37 cellular contexts compared by ENCODE assay signal in genomic region chr16:68187505-68187904, GRCh38. TPM values are rescaled to one million over a fixed set of nuclear protein-coding genes. Genes with fewer than 3 reads are reported as not detected.
DNase-seq lines count a peak whose midpoint lies in the region; ATAC-seq, FAIRE-seq and TF ChIP-seq lines count a peak whose summit lies in the region.
"Had no signal": no experiment of that assay in that cellular context is flagged by ENCODE, and none has a peak within 500 bp of the region (broad histone marks: within the 10 kb centered on the region; RNA-seq: fewer than 3 reads in every experiment).

No MANE protein-coding gene starts in this region.

- H3K27me3 ChIP-seq in K562 (ENCODE audit: control insufficient read depth in 2 of 2, insufficient read depth in 2 of 2, low read length in 2 of 2), result no peaks in the 10 kb centered on the region
- no peaks in the 10 kb centered on the region for H3K27me3 ChIP-seq in HepG2 (ENCODE audit: control insufficient read depth in 1 of 2, insufficient read depth in 2 of 2, low read length in 2 of 2)
- H3K27me3 ChIP-seq in dorsolateral prefrontal cortex, result no peaks in the 10 kb centered on the region
- H3K27me3 ChIP-seq: BE2C; BLaER1; BLaER1 treated with 17β-estradiol and CSF1 and Interleukin-3, amounts not matched to agents 10 nM and 100 nM had no signal

- ATAC-seq in natural killer cell, result peak in 1 of 3 donors; percentile 34
- no peak for ATAC-seq in natural killer cell treated with Interleukin-12 subunit alpha and Interleukin-12 subunit beta and Interleukin-15 and Interleukin-18, amount 100 ng/mL, for 72 hours
- no peak for ATAC-seq in K562
- peak; percentile 13 for ATAC-seq in left lobe of liver
- peak; percentile 42 for ATAC-seq in HepG2
- ATAC-seq in HG03342 (IDR thresholded peaks at IDR 0.05; ENCODE audit: unreplicated experiment), result no peak
- ATAC-seq: A549; CD8-positive, alpha-beta T cell had no signal

- H2AFZ ChIP-seq in K562 (ENCODE audit: low read depth, low read length) (no peak overlapping the region), HepG2 (ENCODE audit: low read length) (no peak overlapping the region)

- POLR2A ChIA-PET in K562 (lab: Yijun Ruan, JAX), result interaction anchor here (0.6 to 2.1 kb wide), 3 partner anchors 9 to 68 kb away, joined by 3 to 8 read pairs (median 5); no protein-coding TSS in a partner anchor
- POLR2A ChIA-PET in HepG2 (lab: Yijun Ruan, JAX), result no interaction called here

- FAIRE-seq in K562 (lab: Jason Lieb, UNC) (no peak), HepG2 (lab: Jason Lieb, UNC) (no peak)
- FAIRE-seq: A204.1, A549, D721Med had no signal

- DNase-seq in natural killer cell (no peak), K562 (ENCODE audit: extremely low read depth in 1 of 4, low spot score in 3 of 4) (no peak), left lobe of liver (ENCODE audit: low spot score) (no peak), HepG2 (ENCODE audit: low spot score) (no peak), NCI-H526 (lab: John Stamatoyannopoulos, UW) (no peak), dorsolateral prefrontal cortex (no peak)
- no peak for DNase-seq in natural killer cell treated with Interleukin-12 subunit alpha and Interleukin-12 subunit beta and Interleukin-15 and Interleukin-18, amount 100 ng/mL, for 72 hours (ENCODE audit: low spot score)
- DNase-seq: 8988T; ACHN; AML-193; BE2C; C1 segment of cervical spinal cord; Caco-2; Calu3; CD4-positive, alpha-beta memory T cell; CD4-positive, alpha-beta T cell; CD4-positive, CD25-positive, alpha-beta regulatory T cell; CD8-positive, alpha-beta memory T cell; CD8-positive, alpha-beta T cell; COR-L47; DMS 273 treated with DMSO at 0.1 percent for 48 hours; DMS153; DMS53; DMS79; DMS79 treated with DMSO at 0.1 percent for 48 hours; DND-41; EL had no signal

- H3K79me2 ChIP-seq in K562 (ENCODE audit: control insufficient read depth, insufficient read depth, low read length), result peaks cover 3% of the 10 kb centered on the region; the same call in 2 of the 3 replicates
- no peaks in the 10 kb centered on the region for H3K79me2 ChIP-seq in HepG2 (ENCODE audit: insufficient read depth, low read length)

- no peaks in the 10 kb centered on the region for H3K27me3 Mint-ChIP-seq in natural killer cell (ENCODE audit: low read depth in 2 of 2)
- H3K27me3 Mint-ChIP-seq in natural killer cell treated with Interleukin-12 subunit alpha and Interleukin-12 subunit beta and Interleukin-15 and Interleukin-18, amount 100 ng/mL, for 72 hours, result no peaks in the 10 kb centered on the region
- H3K27me3 Mint-ChIP-seq: B cell; CD4-positive, alpha-beta memory T cell; CD4-positive, alpha-beta T cell; CD4-positive, CD25-positive, alpha-beta regulatory T cell; CD8-positive, alpha-beta memory T cell had no signal

- H3K4me3 Mint-ChIP-seq in natural killer cell, result no peak overlapping the region
- H3K4me3 Mint-ChIP-seq in natural killer cell treated with Interleukin-12 subunit alpha and Interleukin-12 subunit beta and Interleukin-15 and Interleukin-18, amount 100 ng/mL, for 72 hours, result no peak overlapping the region
- H3K4me3 Mint-ChIP-seq: B cell; CD14-positive monocyte; CD4-positive, alpha-beta memory T cell; CD4-positive, alpha-beta T cell; CD4-positive, CD25-positive, alpha-beta regulatory T cell; CD8-positive, alpha-beta memory T cell; CD8-positive, alpha-beta T cell had no signal

- H3K36me3 Mint-ChIP-seq in natural killer cell, result peaks cover 17% of the 10 kb centered on the region
- peaks cover 26% of the 10 kb centered on the region for H3K36me3 Mint-ChIP-seq in natural killer cell treated with Interleukin-12 subunit alpha and Interleukin-12 subunit beta and Interleukin-15 and Interleukin-18, amount 100 ng/mL, for 72 hours

- WGBS in K562 (ENCODE audit: insufficient coverage, low coverage, missing lambda C conversion rate), result 100% methylated on average over 2 of the region's 2 CpGs
- no CpG with 5 or more reads among the region's 2 CpGs for WGBS in HepG2 (ENCODE audit: low lambda C conversion rate)

- peak overlapping the region; percentile 69 to 77 for H3K27ac Mint-ChIP-seq in natural killer cell
- no peak overlapping the region for H3K27ac Mint-ChIP-seq in natural killer cell treated with Interleukin-12 subunit alpha and Interleukin-12 subunit beta and Interleukin-15 and Interleukin-18, amount 100 ng/mL, for 72 hours
- H3K27ac Mint-ChIP-seq: B cell; CD4-positive, alpha-beta T cell; CD4-positive, CD25-positive, alpha-beta regulatory T cell; CD8-positive, alpha-beta T cell had no signal

- H3K9me1 ChIP-seq in K562 (ENCODE audit: control insufficient read depth, insufficient read depth, low read length), result no peaks in the 10 kb centered on the region

- H3K27ac ChIP-seq in K562 (ENCODE audit: extremely low read depth, low read depth, low read length) (no peak overlapping the region), HepG2 (ENCODE audit: extremely low read length, insufficient read depth, low read length) (no peak overlapping the region), dorsolateral prefrontal cortex (no peak overlapping the region)
- H3K27ac ChIP-seq: 22Rv1; A549; BLaER1; BLaER1 treated with 17β-estradiol and CSF1 and Interleukin-3, amounts not matched to agents 10 nM and 100 nM; C4-2B had no signal

- BruUV-seq in K562 (replicated peaks; lab: Mats Ljungman, UMichigan) (no TSS peak), HepG2 (replicated peaks; lab: Mats Ljungman, UMichigan) (no TSS peak)

- TF ChIP-seq RAD21 in K562 (CRISPR knock-in tag; conservative IDR thresholded peaks at IDR 0.05 in 1 of 2, IDR thresholded peaks at IDR 0.05 in 1 of 2) (no peak), HepG2 (CRISPR knock-in tag; IDR thresholded peaks at IDR 0.05) (no peak)

- H3K4me1 ChIP-seq in K562 (replicated peaks in 1 of 2; ENCODE audit: control insufficient read depth in 2 of 2, insufficient read depth in 2 of 2, low read length in 2 of 2) (peaks cover 0 to 6% of the 10 kb centered on the region in 2 experiments; a peak in 1 of 5 replicates), HepG2 (ENCODE audit: insufficient read depth, low read length) (peaks cover 11% of the 10 kb centered on the region)
- H3K4me1 ChIP-seq: A549, BE2C, BLaER1, Caco-2 had no signal

- no peaks in the 10 kb centered on the region for H3K9me3 Mint-ChIP-seq in natural killer cell
- H3K9me3 Mint-ChIP-seq in natural killer cell treated with Interleukin-12 subunit alpha and Interleukin-12 subunit beta and Interleukin-15 and Interleukin-18, amount 100 ng/mL, for 72 hours, result no peaks in the 10 kb centered on the region
- H3K9me3 Mint-ChIP-seq: CD4-positive, alpha-beta T cell; CD4-positive, CD25-positive, alpha-beta regulatory T cell; CD8-positive, alpha-beta memory T cell; CD8-positive, alpha-beta T cell had no signal

- H3K9ac ChIP-seq in K562 (ENCODE audit: insufficient read depth in 1 of 2, low read depth in 2 of 2, low read length in 2 of 2) (no peak overlapping the region), HepG2 (ENCODE audit: insufficient read depth, low read depth, low read length) (no peak overlapping the region)
- H3K9ac ChIP-seq: BLaER1; BLaER1 treated with 17β-estradiol and CSF1 and Interleukin-3, amounts not matched to agents 10 nM and 100 nM had no signal

- H3K9me3 ChIP-seq in K562 (replicated peaks; ENCODE audit: control insufficient read depth, insufficient read depth, low read depth, low read length) (no peaks in the 10 kb centered on the region), HepG2 (ENCODE audit: low read length) (no peaks in the 10 kb centered on the region)
- H3K9me3 ChIP-seq: A549, BE2C had no signal

- TF ChIP-seq CTCF in natural killer cell (IDR thresholded peaks at IDR 0.05) (no peak), K562 (IDR thresholded peaks at IDR 0.05 in 2 of 3, conservative IDR thresholded peaks at IDR 0.05 in 1 of 3; ENCODE audit: insufficient read depth in 2 of 3, low read depth in 1 of 3, low read length in 3 of 3) (no peak), HepG2 (CRISPR knock-in tag; IDR thresholded peaks at IDR 0.05) (no peak), dorsolateral prefrontal cortex (IDR thresholded peaks at IDR 0.05 in 54 of 56, conservative IDR thresholded peaks at IDR 0.05 in 2 of 56; ENCODE audit: low read depth in 1 of 56, partially characterized antibody in 56 of 56) (no peak)

- no peak overlapping the region for H3K4me2 ChIP-seq in K562 (ENCODE audit: insufficient read depth, low read length)
- H3K4me2 ChIP-seq in HepG2 (ENCODE audit: low read depth, low read length), result no peak overlapping the region
- H3K4me2 ChIP-seq: A549; BLaER1; BLaER1 treated with 17β-estradiol and CSF1 and Interleukin-3, amounts not matched to agents 10 nM and 100 nM had no signal

- intact Hi-C loops in natural killer cell (cut with micrococcal nuclease), result no loop called here
- intact Hi-C loops in K562 (cut with micrococcal nuclease), result no loop called here
- intact Hi-C loops in HepG2 (cut with micrococcal nuclease; ENCODE audit: unreplicated experiment), result no loop called here
- intact Hi-C loops in dorsolateral prefrontal cortex (cut with DNase I), result no loop called here

- H4K20me1 ChIP-seq in K562 (replicated peaks; ENCODE audit: control insufficient read depth, insufficient read depth, low read length) (no peaks in the 10 kb centered on the region), HepG2 (ENCODE audit: insufficient read depth, low read length) (no peaks in the 10 kb centered on the region)
- H4K20me1 ChIP-seq: BLaER1 had no signal

- H3K4me3 ChIP-seq in K562 (no peak overlapping the region), HepG2 (replicated peaks in 1 of 3; ENCODE audit: insufficient read depth in 1 of 3, low read depth in 2 of 3, low read length in 3 of 3) (no peak overlapping the region), dorsolateral prefrontal cortex (no peak overlapping the region)
- H3K4me3 ChIP-seq: A549, BLaER1 had no signal

- CTCF ChIA-PET in K562 (lab: Yijun Ruan, JAX; ENCODE audit: low intra/inter-chr PET ratio) (no interaction called here), HepG2 (lab: Yijun Ruan, JAX; ENCODE audit: low intra/inter-chr PET ratio, low total read pairs) (no interaction called here)

- in situ Hi-C loops in K562 (cut with MboI) (no loop called here), HepG2 (cut with HindIII; ENCODE audit: extremely low pct_ligation_motif_present, low pct_unique_long_range_greater_than_20kb) (no loop called here)

- TF ChIP-seq EP300 in K562 (IDR thresholded peaks at IDR 0.05; ENCODE audit: low read length) (no peak), HepG2 (IDR thresholded peaks at IDR 0.05; ENCODE audit: low read depth in 2 of 2, low read length in 2 of 2) (no peak), HepG2 (CRISPR knock-in tag; IDR thresholded peaks at IDR 0.05; ENCODE audit: borderline replicate concordance) (no peak)

- H3K36me3 ChIP-seq in K562 (ENCODE audit: control insufficient read depth, insufficient read depth, low read length), result peaks cover 83% of the 10 kb centered on the region
- peaks cover 37 to 79% of the 10 kb centered on the region in 2 experiments for H3K36me3 ChIP-seq in HepG2 (replicated peaks in 1 of 2; ENCODE audit: control insufficient read depth in 1 of 2, insufficient read depth in 2 of 2, low read length in 2 of 2)

- peaks cover 16 to 27% of the 10 kb centered on the region in 2 donors for H3K4me1 Mint-ChIP-seq in natural killer cell
- H3K4me1 Mint-ChIP-seq in natural killer cell treated with Interleukin-12 subunit alpha and Interleukin-12 subunit beta and Interleukin-15 and Interleukin-18, amount 100 ng/mL, for 72 hours (ENCODE audit: low read depth in 2 of 2), result peaks cover 12 to 15% of the 10 kb centered on the region in 2 donors
- H3K4me1 Mint-ChIP-seq: B cell had no signal

- TF ChIP-seq POLR2A in K562 (conservative IDR thresholded peaks at IDR 0.05) (no peak), HepG2 (IDR thresholded peaks at IDR 0.05; ENCODE audit: insufficient read depth in 1 of 2, low read depth in 2 of 2, low read length in 2 of 2) (no peak)

RNA-seq across cellular contexts. Expression of gene ESRP2, which starts 48.4 kb away (rescaled TPM):
- total RNA-seq in natural killer cell (not detected), K562 (2014; rRNA removed) (0.05 TPM in 1 of 2 replicates, not detected in the other), K562 (2014; rRNA removed; fragmentation: Illumina TruSeq; extraction: Trizol) (not detected in 2 replicates), K562 (2015; rRNA removed; fragmentation: Illumina TruSeq; extraction: Trizol) (not detected in 2 replicates), K562 (2021) (0.07 and 0.36 TPM in 2 replicates), left lobe of liver (78.9 TPM), HepG2 (2016; rRNA removed; fragmentation: Illumina TruSeq; extraction: Trizol) (17.1 and 21.1 TPM in 2 replicates), dorsolateral prefrontal cortex (1 to 10 TPM in 7 of 120 experiments, under 1 TPM in 39, not detected in 74; 0.10 to 3.0 (median 0.37) TPM)
- under 1 TPM in 1 of 2 donors, not detected in 1; 0.12 TPM for total RNA-seq in natural killer cell treated with Interleukin-12 subunit alpha and Interleukin-12 subunit beta and Interleukin-15 and Interleukin-18, amount 100 ng/mL, for 72 hours
- 0.39 TPM in 1 of 2 replicates, not detected in the other for total RNA-seq in K562 (2011; cell fraction: chromatin; rRNA removed; ENCODE audit: low replicate concordance)
- total RNA-seq in K562 (2011; cell fraction: nucleolus; rRNA removed), result not detected in 2 replicates
- not detected in 2 replicates for total RNA-seq in K562 (2011; cell fraction: nucleoplasm; rRNA removed)
- polyA plus RNA-seq in K562 (2011; rRNA removed) (0.09 TPM in 1 of 2 replicates, not detected in the other), K562 (2014; fragmentation: Illumina TruSeq; extraction: Trizol) (not detected in 2 replicates), K562 (2014; fragmentation: Nextera tagmentation; extraction: Ambion mirVana) (under 1 TPM in 1 of 2 experiments, not detected in 1; 0.15 TPM), K562 (2014; rRNA removed) (not detected in 2 replicates), HepG2 (2011; rRNA removed) (32.4 and 36.3 TPM in 2 replicates)
- not detected in 2 replicates for polyA plus RNA-seq in K562 (2011; cell fraction: cytosol; rRNA removed)
- polyA plus RNA-seq in K562 (2011; cell fraction: nucleus; rRNA removed), result 0.07 TPM in 1 of 2 replicates, not detected in the other
- polyA plus RNA-seq in K562 (2012), result 0.17 and 0.39 TPM in 2 replicates
- not detected in 2 replicates for polyA minus RNA-seq in K562 (2011; rRNA and poly(A)+ RNA removed)
- polyA minus RNA-seq in K562 (2011; cell fraction: cytosol; rRNA and poly(A)+ RNA removed), result 1.3 TPM in 1 of 2 replicates, not detected in the other
- polyA minus RNA-seq in K562 (2011; cell fraction: nucleus; rRNA and poly(A)+ RNA removed), result 0.27 TPM in 1 of 2 replicates, not detected in the other
- total RNA-seq in HepG2 (2016; cell fraction: cytosol; rRNA removed; fragmentation: Illumina TruSeq; extraction: Trizol; ENCODE audit: low read depth), result 6.8 and 7.6 TPM in 2 replicates
- total RNA-seq in HepG2 (2016; cell fraction: insoluble cytoplasmic fraction; rRNA removed; fragmentation: Illumina TruSeq; extraction: Trizol), result 14.0 and 20.2 TPM in 2 replicates
- total RNA-seq in HepG2 (2016; cell fraction: membrane; rRNA removed; fragmentation: Illumina TruSeq; extraction: Trizol), result 8.4 and 9.8 TPM in 2 replicates
- total RNA-seq in HepG2 (2016; cell fraction: nucleus; rRNA removed; fragmentation: Illumina TruSeq; extraction: Trizol), result 30.8 and 33.0 TPM in 2 replicates
- 15.3 and 21.4 TPM in 2 replicates for polyA plus RNA-seq in HepG2 (2011; cell fraction: cytosol; rRNA removed)
- 149 and 178 TPM in 2 replicates for polyA plus RNA-seq in HepG2 (2011; cell fraction: nucleus; rRNA removed)
- polyA plus RNA-seq in HepG2 (2012), result 22.9 and 25.0 TPM in 2 replicates
- polyA plus RNA-seq in HepG2 (2016; cell fraction: cytosol; fragmentation: Illumina TruSeq; extraction: Trizol; ENCODE audit: low read depth), result 1.9 and 2.0 TPM in 2 replicates
- polyA plus RNA-seq in HepG2 (2016; cell fraction: insoluble cytoplasmic fraction; fragmentation: Illumina TruSeq; extraction: Trizol; ENCODE audit: low read depth), result 20.9 and 25.3 TPM in 2 replicates
- polyA plus RNA-seq in HepG2 (2016; cell fraction: membrane; fragmentation: Illumina TruSeq; extraction: Trizol; ENCODE audit: low read depth), result 6.3 and 6.7 TPM in 2 replicates
- polyA plus RNA-seq in HepG2 (2016; cell fraction: nucleus; fragmentation: Illumina TruSeq; extraction: Trizol; ENCODE audit: insufficient read depth, low read depth), result 75.9 and 77.2 TPM in 2 replicates
- 91.8 and 102 TPM in 2 replicates for polyA minus RNA-seq in HepG2 (2011; rRNA and poly(A)+ RNA removed; ENCODE audit: low replicate concordance)
- polyA minus RNA-seq in HepG2 (2011; cell fraction: cytosol; rRNA and poly(A)+ RNA removed), result 22.4 and 22.8 TPM in 2 replicates
- 79.8 and 79.9 TPM in 2 replicates for polyA minus RNA-seq in HepG2 (2011; cell fraction: nucleus; rRNA and poly(A)+ RNA removed)
- total RNA-seq: B cell; CD4-positive, alpha-beta T cell; CD4-positive, CD25-positive, alpha-beta regulatory T cell; CD8-positive, alpha-beta T cell had no signal
- polyA plus RNA-seq: CD14-positive monocyte had no signal

RNA-seq across cellular contexts. Expression of gene PLA2G15, which starts 57.7 kb away (rescaled TPM):
- total RNA-seq in natural killer cell, result 10 to 100 TPM in 2 of 3 donors, 1 to 10 TPM in 1; 5.6 to 13.0 (median 12.7) TPM
- 10 to 100 TPM; 11.6 to 11.8 TPM for total RNA-seq in natural killer cell treated with Interleukin-12 subunit alpha and Interleukin-12 subunit beta and Interleukin-15 and Interleukin-18, amount 100 ng/mL, for 72 hours
- 19.2 and 54.6 TPM in 2 replicates for total RNA-seq in K562 (2011; cell fraction: chromatin; rRNA removed; ENCODE audit: low replicate concordance)
- total RNA-seq in K562 (2011; cell fraction: nucleolus; rRNA removed), result 35.1 and 45.2 TPM in 2 replicates
- 25.2 and 30.1 TPM in 2 replicates for total RNA-seq in K562 (2011; cell fraction: nucleoplasm; rRNA removed)
- 7.5 and 8.9 TPM in 2 replicates for total RNA-seq in K562 (2014; rRNA removed)
- total RNA-seq in K562 (2014; rRNA removed; fragmentation: Illumina TruSeq; extraction: Trizol), result 3.1 and 4.6 TPM in 2 replicates
- total RNA-seq in K562 (2015; rRNA removed; fragmentation: Illumina TruSeq; extraction: Trizol), result 4.8 and 5.0 TPM in 2 replicates
- total RNA-seq in K562 (2021), result 8.6 and 9.1 TPM in 2 replicates
- 7.6 and 11.8 TPM in 2 replicates for polyA plus RNA-seq in K562 (2011; rRNA removed)
- polyA plus RNA-seq in K562 (2011; cell fraction: cytosol; rRNA removed), result 8.9 and 16.0 TPM in 2 replicates
- polyA plus RNA-seq in K562 (2011; cell fraction: nucleus; rRNA removed), result 11.9 and 20.4 TPM in 2 replicates
- polyA plus RNA-seq in K562 (2012), result 7.1 and 14.4 TPM in 2 replicates
- 4.0 and 5.9 TPM in 2 replicates for polyA plus RNA-seq in K562 (2014; fragmentation: Illumina TruSeq; extraction: Trizol)
- 1 to 10 TPM in 1 of 2 experiments, under 1 TPM in 1; 0.42 to 1.1 TPM for polyA plus RNA-seq in K562 (2014; fragmentation: Nextera tagmentation; extraction: Ambion mirVana)
- polyA plus RNA-seq in K562 (2014; rRNA removed), result 6.1 and 6.6 TPM in 2 replicates
- polyA minus RNA-seq in K562 (2011; rRNA and poly(A)+ RNA removed), result 7.5 and 7.6 TPM in 2 replicates
- polyA minus RNA-seq in K562 (2011; cell fraction: cytosol; rRNA and poly(A)+ RNA removed), result 7.8 and 9.6 TPM in 2 replicates
- polyA minus RNA-seq in K562 (2011; cell fraction: nucleus; rRNA and poly(A)+ RNA removed), result 6.3 and 6.7 TPM in 2 replicates
- total RNA-seq in left lobe of liver, result 12.5 TPM
- 9.9 and 14.4 TPM in 2 replicates for total RNA-seq in HepG2 (2016; rRNA removed; fragmentation: Illumina TruSeq; extraction: Trizol)
- 1.6 and 1.9 TPM in 2 replicates for total RNA-seq in HepG2 (2016; cell fraction: cytosol; rRNA removed; fragmentation: Illumina TruSeq; extraction: Trizol; ENCODE audit: low read depth)
- 8.0 and 15.5 TPM in 2 replicates for total RNA-seq in HepG2 (2016; cell fraction: insoluble cytoplasmic fraction; rRNA removed; fragmentation: Illumina TruSeq; extraction: Trizol)
- 4.8 and 5.1 TPM in 2 replicates for total RNA-seq in HepG2 (2016; cell fraction: membrane; rRNA removed; fragmentation: Illumina TruSeq; extraction: Trizol)
- 16.6 and 20.9 TPM in 2 replicates for total RNA-seq in HepG2 (2016; cell fraction: nucleus; rRNA removed; fragmentation: Illumina TruSeq; extraction: Trizol)
- polyA plus RNA-seq in HepG2 (2011; rRNA removed), result 23.7 and 30.2 TPM in 2 replicates
- 18.0 and 24.3 TPM in 2 replicates for polyA plus RNA-seq in HepG2 (2011; cell fraction: cytosol; rRNA removed)
- polyA plus RNA-seq in HepG2 (2011; cell fraction: nucleus; rRNA removed), result 25.8 and 28.3 TPM in 2 replicates
- 14.5 and 15.3 TPM in 2 replicates for polyA plus RNA-seq in HepG2 (2012)
- polyA plus RNA-seq in HepG2 (2016; cell fraction: cytosol; fragmentation: Illumina TruSeq; extraction: Trizol; ENCODE audit: low read depth), result 1.2 and 1.8 TPM in 2 replicates
- 8.4 and 8.8 TPM in 2 replicates for polyA plus RNA-seq in HepG2 (2016; cell fraction: insoluble cytoplasmic fraction; fragmentation: Illumina TruSeq; extraction: Trizol; ENCODE audit: low read depth)
- polyA plus RNA-seq in HepG2 (2016; cell fraction: membrane; fragmentation: Illumina TruSeq; extraction: Trizol; ENCODE audit: low read depth), result 2.6 and 3.5 TPM in 2 replicates
- 29.5 and 29.9 TPM in 2 replicates for polyA plus RNA-seq in HepG2 (2016; cell fraction: nucleus; fragmentation: Illumina TruSeq; extraction: Trizol; ENCODE audit: insufficient read depth, low read depth)
- 18.7 and 48.3 TPM in 2 replicates for polyA minus RNA-seq in HepG2 (2011; rRNA and poly(A)+ RNA removed; ENCODE audit: low replicate concordance)
- 13.9 and 15.8 TPM in 2 replicates for polyA minus RNA-seq in HepG2 (2011; cell fraction: cytosol; rRNA and poly(A)+ RNA removed)
- 5.9 and 8.5 TPM in 2 replicates for polyA minus RNA-seq in HepG2 (2011; cell fraction: nucleus; rRNA and poly(A)+ RNA removed)
- 10 to 100 TPM; 13.4 to 34.2 (median 20.2) TPM for total RNA-seq in dorsolateral prefrontal cortex

Comparison
In these comparisons a context has a peak if more than half of its experiments do, and no peak if none do; other contexts are left out.
1. H3K27ac Mint-ChIP-seq: peak in natural killer cell (2 of 2); none in natural killer cell treated with Interleukin-12 subunit alpha and Interleukin-12 subunit beta and Interleukin-15 and Interleukin-18, amount 100 ng/mL, for 72 hours (0 of 2).
2. ATAC-seq: peak in left lobe of liver (single experiment) and HepG2 (single experiment); none in natural killer cell treated with Interleukin-12 subunit alpha and Interleukin-12 subunit beta and Interleukin-15 and Interleukin-18, amount 100 ng/mL, for 72 hours (0 of 2), K562 (single experiment) and HG03342 (single experiment).